1 cellular context compared by ENCODE assay signal in the genomic region with DNA sequence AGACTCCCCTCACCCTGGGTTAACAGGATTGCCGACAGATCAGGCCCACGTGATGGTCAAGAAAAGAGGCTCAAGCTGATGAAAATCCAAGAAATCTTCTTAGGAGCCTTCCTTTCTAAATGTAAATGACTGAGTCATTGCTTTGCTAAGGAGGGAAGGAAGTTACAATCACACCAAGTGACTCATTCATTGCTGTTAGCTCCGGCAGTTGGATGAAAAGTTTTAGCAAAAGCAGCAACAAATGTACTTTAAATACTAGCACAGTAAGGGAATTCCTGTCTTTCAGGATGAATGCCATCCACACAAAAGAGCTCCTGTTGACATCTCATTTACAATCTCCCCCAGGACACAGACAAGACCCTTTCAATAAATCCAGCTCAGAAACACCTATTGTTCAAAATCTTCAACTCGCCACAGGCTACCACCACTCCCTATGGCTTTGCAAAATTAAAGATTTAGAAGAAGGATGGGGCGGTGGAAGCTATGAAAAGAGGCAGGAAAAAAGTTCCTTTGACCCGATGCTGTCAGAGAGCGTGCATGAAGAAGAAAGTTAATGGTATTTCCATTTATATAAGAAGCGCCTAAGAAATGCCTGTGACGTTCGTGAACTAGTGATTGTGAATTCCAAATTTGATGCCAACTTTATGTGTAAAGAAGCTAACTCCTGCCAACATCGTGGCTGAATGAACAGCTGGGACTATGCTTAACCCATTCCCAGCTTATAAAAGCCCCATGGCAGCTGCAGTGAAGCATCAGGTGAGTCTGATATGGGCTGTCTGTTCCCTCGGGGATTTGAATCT.
A peak's percentile ranks its signal among the peaks of the same experiment; 100 is the strongest.
TF ChIP-seq lines count a peak whose summit lies in the region.

No MANE protein-coding gene starts in this region.

TF ChIP-seq in H1, 55 proteins besides CTCF, POLR2A, EP300 and RAD21 (continued from another document):
- TF ChIP-seq CHD7 (IDR thresholded peaks at IDR 0.05; ENCODE audit: insufficient replicate concordance, low read length): peak; percentile 94
- TF ChIP-seq TAF1 (IDR thresholded peaks at IDR 0.05; ENCODE audit: low read depth, low read length): peak; percentile 76
- peak; percentile 83 for TF ChIP-seq SP1 (IDR thresholded peaks at IDR 0.05; ENCODE audit: low read depth, low read length)
- TF ChIP-seq ZNF274 (IDR thresholded peaks at IDR 0.05; ENCODE audit: borderline replicate concordance, extremely low read depth, low read length): no peak
- no peak for TF ChIP-seq KDM1A (IDR thresholded peaks at IDR 0.05; ENCODE audit: borderline replicate concordance, low read length)
- TF ChIP-seq TCF12 (IDR thresholded peaks at IDR 0.05; ENCODE audit: low read depth, low read length): 0 out of 2 replicates have a peak, but pooled peaks have one; percentile 59
- peak; percentile 63; the same call in 1 of the 2 replicates for TF ChIP-seq SP4 (IDR thresholded peaks at IDR 0.05; ENCODE audit: low read length)
- peak; percentile 97 to 98 for TF ChIP-seq SIN3A (conservative IDR thresholded peaks at IDR 0.05 in 1 of 2, IDR thresholded peaks at IDR 0.05 in 1 of 2; ENCODE audit: low read depth in 1 of 2, low read length in 2 of 2)
- peak; percentile 85 for TF ChIP-seq TEAD4 (IDR thresholded peaks at IDR 0.05; ENCODE audit: low read depth, low read length)
- TF ChIP-seq TBP (IDR thresholded peaks at IDR 0.05; ENCODE audit: low read depth, low read length): peak; percentile 84
- TF ChIP-seq ATF2 (IDR thresholded peaks at IDR 0.05; ENCODE audit: low read length): no peak; the same call in 1 of the 2 replicates
- TF ChIP-seq JUND (IDR thresholded peaks at IDR 0.05; ENCODE audit: low read length): peak; percentile 98
- TF ChIP-seq NANOG (IDR thresholded peaks at IDR 0.05; ENCODE audit: insufficient read depth, low read depth, low read length, poor library complexity, severe bottlenecking): peak; percentile 93
- no peak for TF ChIP-seq SRF (IDR thresholded peaks at IDR 0.05; ENCODE audit: low read depth, low read length)
- no peak for TF ChIP-seq POU5F1 (IDR thresholded peaks at IDR 0.05; ENCODE audit: low read depth, low read length)
- TF ChIP-seq, protein P1, sequence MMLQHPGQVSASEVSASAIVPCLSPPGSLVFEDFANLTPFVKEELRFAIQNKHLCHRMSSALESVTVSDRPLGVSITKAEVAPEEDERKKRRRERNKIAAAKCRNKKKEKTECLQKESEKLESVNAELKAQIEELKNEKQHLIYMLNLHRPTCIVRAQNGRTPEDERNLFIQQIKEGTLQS (IDR thresholded peaks at IDR 0.05; ENCODE audit: insufficient read depth, low read depth, low read length): peak; percentile 25; the same call in 1 of the 2 replicates
- TF ChIP-seq BACH1 (IDR thresholded peaks at IDR 0.05; ENCODE audit: low read length): peak; percentile 83
- peak; percentile 86; the same call in 1 of the 2 replicates for TF ChIP-seq POLR2AphosphoS5 (IDR thresholded peaks at IDR 0.05; ENCODE audit: low read depth, low read length)
- no peak for TF ChIP-seq FOSL1 (IDR thresholded peaks at IDR 0.05; ENCODE audit: insufficient read depth, low read depth, low read length)
- peak; percentile 79; the same call in 1 of the 2 replicates for TF ChIP-seq MAFK (IDR thresholded peaks at IDR 0.05; ENCODE audit: low read depth, low read length)
- TF ChIP-seq CTBP2 (IDR thresholded peaks at IDR 0.05; ENCODE audit: borderline replicate concordance, insufficient read depth, insufficient read length, low read length): peak; percentile 61
- peak; percentile 59; the same call in 1 of the 2 replicates for TF ChIP-seq GTF2F1 (IDR thresholded peaks at IDR 0.05; ENCODE audit: borderline replicate concordance, low read depth, low read length)
- 0 out of 2 replicates have a peak, but pooled peaks have one; percentile 32 for TF ChIP-seq YY1 (IDR thresholded peaks at IDR 0.05; ENCODE audit: low read depth, low read length)
- peak; percentile 42; the same call in 1 of the 2 replicates for TF ChIP-seq CREB1 (IDR thresholded peaks at IDR 0.05)
- TF ChIP-seq SIX5 (IDR thresholded peaks at IDR 0.05; ENCODE audit: low read depth, low read length): no peak
- TF ChIP-seq TAF7 (optimal IDR thresholded peaks at IDR 0.05; ENCODE audit: borderline replicate concordance, low read depth, low read length): peak; percentile 70
- peak; percentile 6 to 97 for TF ChIP-seq BCL11A (IDR thresholded peaks at IDR 0.05; ENCODE audit: low read depth in 2 of 2, low read length in 2 of 2)
- 0 out of 2 replicates have a peak, but pooled peaks have one; percentile 45 for TF ChIP-seq MAX (IDR thresholded peaks at IDR 0.05)
- TF ChIP-seq CEBPB (IDR thresholded peaks at IDR 0.05; ENCODE audit: low read depth, low read length): peak; percentile 83; the same call in 1 of the 2 replicates
- TF ChIP-seq USF2 (IDR thresholded peaks at IDR 0.05; ENCODE audit: low read length): peak; percentile 86
- TF ChIP-seq EGR1 (IDR thresholded peaks at IDR 0.05; ENCODE audit: borderline replicate concordance, low read depth, low read length): no peak
- TF ChIP-seq SAP30 (IDR thresholded peaks at IDR 0.05; ENCODE audit: insufficient read depth, insufficient replicate concordance, low read length): peak; percentile 72
- TF ChIP-seq HDAC2 (IDR thresholded peaks at IDR 0.05; ENCODE audit: borderline replicate concordance in 1 of 2, low read depth in 2 of 2, low read length in 2 of 2): peak; percentile 79 to 89; a peak in 3 of 4 replicates
- TF ChIP-seq CHD2 (IDR thresholded peaks at IDR 0.05; ENCODE audit: low read length): no peak
